In the genomic region with DNA sequence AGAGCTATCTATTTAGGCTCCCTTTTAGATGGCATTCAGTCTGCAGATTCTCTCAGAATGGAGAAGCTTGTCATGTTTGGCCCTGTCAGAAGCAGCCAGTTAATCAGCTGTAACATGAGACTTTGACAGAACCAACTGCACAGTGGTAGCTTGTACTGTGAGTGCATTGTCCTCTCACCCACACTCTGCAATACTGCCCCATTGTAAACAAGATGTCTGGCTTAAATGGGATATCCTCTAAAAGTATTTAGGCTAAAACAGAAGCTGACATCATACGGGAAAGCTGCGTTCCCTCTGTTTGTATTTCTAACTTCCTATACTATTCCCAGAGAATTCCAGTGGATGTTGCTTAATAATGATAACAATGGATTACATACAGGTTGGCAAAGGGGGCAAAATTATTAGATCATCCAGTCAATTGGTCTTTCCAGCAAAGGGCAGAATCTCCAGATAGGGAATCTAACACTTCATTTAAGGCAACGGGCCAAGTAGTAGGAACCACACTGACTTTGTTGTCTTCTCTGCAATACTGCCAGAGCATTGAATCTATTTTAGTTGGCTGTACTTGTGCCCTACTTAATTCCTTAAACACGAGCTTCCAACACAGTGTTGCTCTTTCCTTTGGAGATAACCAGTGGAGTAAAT, we compare ENCODE assay signal across 10 cellular contexts. TPM values are rescaled to one million over a fixed set of nuclear protein-coding genes. Genes with fewer than 3 reads are reported as not detected.
DNase-seq lines count a peak whose midpoint lies in the region; ATAC-seq, FAIRE-seq and TF ChIP-seq lines count a peak whose summit lies in the region.
"Had no signal": no experiment of that assay in that cellular context is flagged by ENCODE, and none has a peak within 500 bp of the region (broad histone marks: within the 10 kb centered on the region; RNA-seq: fewer than 3 reads in every experiment).

No MANE protein-coding gene starts in this region.

- H3K4me3 Mint-ChIP-seq in nephron progenitor cell, result no peak overlapping the region

- H3K9me3 ChIP-seq in kidney (ENCODE audit: control insufficient read depth in 1 of 2, low read length in 2 of 2), result no peaks in the 10 kb centered on the region

- TF ChIP-seq CTCF in nephron progenitor cell (IDR thresholded peaks at IDR 0.05), result no peak
- TF ChIP-seq CTCF in kidney (IDR thresholded peaks at IDR 0.05; ENCODE audit: borderline replicate concordance, extremely low read depth, insufficient read depth), result no peak

- H3K27ac Mint-ChIP-seq in nephron progenitor cell, result no peak overlapping the region

- H3K27ac ChIP-seq in kidney (ENCODE audit: low read depth in 2 of 2, low read length in 2 of 2), result no peak overlapping the region
- H3K27ac ChIP-seq: VCaP had no signal

- H3K9me3 Mint-ChIP-seq in nephron progenitor cell, result no peaks in the 10 kb centered on the region

- no peaks in the 10 kb centered on the region for H3K27me3 Mint-ChIP-seq in nephron progenitor cell (ENCODE audit: low read depth, poor library complexity)

- DNase-seq in HuH-7 (ENCODE audit: low spot score), result peak; percentile 37
- peak; percentile 31 to 32 for DNase-seq in SHP77 (lab: John Stamatoyannopoulos, UW)
- peak; percentile 70 for DNase-seq in globus pallidus (ENCODE audit: low spot score)
- DNase-seq in renal cortical epithelial cell (ENCODE audit: low read depth), result peak; percentile 72
- DNase-seq in AG08395 (ENCODE audit: low spot score), result no peak
- no peak for DNase-seq in nephron progenitor cell
- DNase-seq in kidney, result no peak
- DNase-seq: H7 had no signal

- H3K9ac ChIP-seq in kidney (ENCODE audit: low read length in 2 of 2), result no peak overlapping the region

- H3K36me3 Mint-ChIP-seq in nephron progenitor cell (ENCODE audit: low read depth), result no peaks in the 10 kb centered on the region

- intact Hi-C loops in kidney (cut with DNase I), result loop anchor here (5.0 kb wide), 1 partner anchor 336 kb away; no protein-coding TSS in a partner anchor

- ATAC-seq in GM18858 (IDR thresholded peaks at IDR 0.05; ENCODE audit: unreplicated experiment), result no peak

- H3K4me1 ChIP-seq in kidney (ENCODE audit: control insufficient read depth in 1 of 2, insufficient read depth in 1 of 2, low read depth in 1 of 2, low read length in 2 of 2), result peaks cover 0 to 1% of the 10 kb centered on the region in 2 donors

- no peak for FAIRE-seq in kidney (lab: Jason Lieb, UNC)

- peaks cover 23% of the 10 kb centered on the region for H3K4me1 Mint-ChIP-seq in nephron progenitor cell

- H3K4me3 ChIP-seq in kidney (ENCODE audit: low read length in 2 of 2), result no peak overlapping the region

- H3K36me3 ChIP-seq in kidney (ENCODE audit: control insufficient read depth in 1 of 2, insufficient read depth in 2 of 2, low read length in 2 of 2), result no peaks in the 10 kb centered on the region

RNA-seq across cellular contexts. Expression of gene STAT4, which starts 15.4 kb away (rescaled TPM):
- 0.52 and 3.0 TPM in 2 replicates for total RNA-seq in renal cortical epithelial cell
- total RNA-seq in kidney, result 8.5 TPM
- 1.2 TPM for polyA plus RNA-seq in kidney (ENCODE audit: insufficient read depth, low read depth, low replicate concordance)

Comparison
In these comparisons a context has a peak if more than half of its experiments do, and no peak if none do; other contexts are left out.
1. DNase-seq: peak in HuH-7 (single experiment), SHP77 (2 of 2), globus pallidus (single experiment) and renal cortical epithelial cell (single experiment); none in AG08395 (single experiment), nephron progenitor cell (single experiment) and kidney (single experiment).